ENCODE assay signal across 18 cellular contexts in the genomic region with DNA sequence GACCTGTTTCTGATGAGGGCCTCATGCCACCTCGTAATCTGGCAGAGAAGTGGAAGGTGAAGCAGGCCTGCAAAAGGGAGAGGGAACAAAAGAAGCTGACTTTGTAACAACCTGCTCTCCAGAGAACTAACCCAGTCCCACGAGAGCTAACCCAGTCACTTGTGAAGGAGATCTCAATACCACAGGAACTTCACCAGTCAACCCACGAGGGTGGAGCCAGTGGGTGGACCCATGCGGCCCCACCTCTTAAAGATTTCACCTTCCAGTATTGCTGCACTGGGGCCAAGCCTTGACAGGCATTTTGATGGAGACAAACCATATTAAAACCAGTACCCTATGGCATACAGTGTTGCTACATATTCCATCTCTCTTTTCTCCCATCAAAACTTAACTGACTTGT. TPM values are rescaled to one million over a fixed set of nuclear protein-coding genes. Genes with fewer than 3 reads are reported as not detected.
DNase-seq lines count a peak whose midpoint lies in the region; ATAC-seq and TF ChIP-seq lines count a peak whose summit lies in the region.
"Had no signal": no experiment of that assay in that cellular context is flagged by ENCODE, and none has a peak within 500 bp of the region (broad histone marks: within the 10 kb centered on the region; RNA-seq: fewer than 3 reads in every experiment).

No MANE protein-coding gene starts in this region.

- H3K4me3 Mint-ChIP-seq in activated CD4-positive, alpha-beta T cell treated with anti-CD3 and anti-CD28 coated beads for 36 hours: no peak overlapping the region
- H3K4me3 Mint-ChIP-seq in activated CD4-positive, alpha-beta T cell treated with anti-CD3 and anti-CD28 coated beads, Interleukin-2, amount 10 ng/mL, durations not matched to agents 24 days and 14 days: no peak overlapping the region
- H3K4me3 Mint-ChIP-seq in activated B cell treated with CpG ODN at 0.5 μM for 24 hours (no peak overlapping the region), naive B cell (peak overlapping the region in 1 of 8 donors; percentile 3)
- no peak overlapping the region for H3K4me3 Mint-ChIP-seq in activated naive CD8-positive, alpha-beta T cell treated with anti-CD3 and anti-CD28 coated beads, Interleukin-2, amount 50 U/mL, for 24 hours
- H3K4me3 Mint-ChIP-seq: CD4-positive, CD25-positive, alpha-beta regulatory T cell had no signal

- no peaks in the 10 kb centered on the region for H3K9me3 Mint-ChIP-seq in activated CD4-positive, alpha-beta T cell treated with anti-CD3 and anti-CD28 coated beads for 36 hours (ENCODE audit: low read depth)
- H3K9me3 Mint-ChIP-seq in activated CD4-positive, alpha-beta T cell treated with anti-CD3 and anti-CD28 coated beads, Interleukin-2, amount 10 ng/mL, durations not matched to agents 24 days and 14 days: no peaks in the 10 kb centered on the region
- peaks cover 8% of the 10 kb centered on the region for H3K9me3 Mint-ChIP-seq in activated B cell treated with CpG ODN at 0.5 μM for 24 hours
- H3K9me3 Mint-ChIP-seq in naive B cell: peaks cover 0 to 9% (median 0%) of the 10 kb centered on the region in 7 donors
- H3K9me3 Mint-ChIP-seq in activated naive CD8-positive, alpha-beta T cell treated with anti-CD3 and anti-CD28 coated beads, Interleukin-2, amount 50 U/mL, for 24 hours: no peaks in the 10 kb centered on the region

- H3K27me3 Mint-ChIP-seq in activated CD4-positive, alpha-beta T cell treated with anti-CD3 and anti-CD28 coated beads for 36 hours: no peaks in the 10 kb centered on the region
- no peaks in the 10 kb centered on the region for H3K27me3 Mint-ChIP-seq in activated CD4-positive, alpha-beta T cell treated with anti-CD3 and anti-CD28 coated beads, Interleukin-2, amount 10 ng/mL, durations not matched to agents 24 days and 14 days
- peaks cover 8% of the 10 kb centered on the region for H3K27me3 Mint-ChIP-seq in activated B cell treated with CpG ODN at 0.5 μM for 24 hours
- H3K27me3 Mint-ChIP-seq in naive B cell: peaks cover 0 to 5% (median 4%) of the 10 kb centered on the region in 3 donors
- H3K27me3 Mint-ChIP-seq in activated naive CD8-positive, alpha-beta T cell treated with anti-CD3 and anti-CD28 coated beads, Interleukin-2, amount 50 U/mL, for 24 hours: no peaks in the 10 kb centered on the region

- no peak for TF ChIP-seq CTCF in activated B cell treated with CpG ODN at 0.5 μM for 24 hours (IDR thresholded peaks at IDR 0.05)

- H3K36me3 Mint-ChIP-seq in activated CD4-positive, alpha-beta T cell treated with anti-CD3 and anti-CD28 coated beads for 36 hours (ENCODE audit: low read depth): peaks cover 16% of the 10 kb centered on the region
- H3K36me3 Mint-ChIP-seq in activated CD4-positive, alpha-beta T cell treated with anti-CD3 and anti-CD28 coated beads, Interleukin-2, amount 10 ng/mL, durations not matched to agents 24 days and 14 days (ENCODE audit: low read depth): no peaks in the 10 kb centered on the region
- H3K36me3 Mint-ChIP-seq in activated B cell treated with CpG ODN at 0.5 μM for 24 hours (ENCODE audit: low read depth): no peaks in the 10 kb centered on the region
- H3K36me3 Mint-ChIP-seq in naive B cell: no peaks in the 10 kb centered on the region
- no peaks in the 10 kb centered on the region for H3K36me3 Mint-ChIP-seq in activated naive CD8-positive, alpha-beta T cell treated with anti-CD3 and anti-CD28 coated beads, Interleukin-2, amount 50 U/mL, for 24 hours (ENCODE audit: low read depth)
- H3K36me3 Mint-ChIP-seq: CD4-positive, CD25-positive, alpha-beta regulatory T cell had no signal

- H3K27me3 ChIP-seq in BLaER1: no peaks in the 10 kb centered on the region

- H3K9ac ChIP-seq in BLaER1: no peak overlapping the region

- H3K27ac ChIP-seq in BLaER1: no peak overlapping the region
- H3K27ac ChIP-seq: 22Rv1 had no signal

- POLR2A ChIA-PET in activated CD4-positive, alpha-beta T cell treated with anti-CD3 and anti-CD28 coated beads for 36 hours (lab: Charles Lee): no interaction called here
- POLR2A ChIA-PET in activated B cell treated with CpG ODN at 0.5 μM for 24 hours (lab: Charles Lee): no interaction called here

- CTCF ChIA-PET in activated CD4-positive, alpha-beta T cell treated with anti-CD3 and anti-CD28 coated beads for 36 hours (lab: Charles Lee): no interaction called here
- CTCF ChIA-PET in activated B cell treated with CpG ODN at 0.5 μM for 24 hours (lab: Charles Lee): no interaction called here

- peak overlapping the region; percentile 42 for H3K4me2 ChIP-seq in BLaER1

- ATAC-seq in activated CD4-positive, alpha-beta T cell treated with anti-CD3 and anti-CD28 coated beads for 36 hours: peak; percentile 26
- peak; percentile 21 for ATAC-seq in activated B cell treated with CpG ODN at 0.5 μM for 24 hours (ENCODE audit: low read depth)
- peak; percentile 23 for ATAC-seq in naive B cell (ENCODE audit: low read depth in 2 of 2)
- no peak for ATAC-seq in HG03159 (IDR thresholded peaks at IDR 0.05; ENCODE audit: unreplicated experiment)
- ATAC-seq in activated naive CD8-positive, alpha-beta T cell treated with anti-CD3 and anti-CD28 coated beads, Interleukin-2, amount 50 U/mL, for 24 hours: no peak
- ATAC-seq: HepG2 had no signal

- H3K27ac Mint-ChIP-seq in activated CD4-positive, alpha-beta T cell treated with anti-CD3 and anti-CD28 coated beads for 36 hours: peak overlapping the region; percentile 21
- no peak overlapping the region for H3K27ac Mint-ChIP-seq in activated CD4-positive, alpha-beta T cell treated with anti-CD3 and anti-CD28 coated beads, Interleukin-2, amount 10 ng/mL, durations not matched to agents 24 days and 14 days
- H3K27ac Mint-ChIP-seq in activated B cell treated with CpG ODN at 0.5 μM for 24 hours (no peak overlapping the region), naive B cell (no peak overlapping the region)
- H3K27ac Mint-ChIP-seq in activated naive CD8-positive, alpha-beta T cell treated with anti-CD3 and anti-CD28 coated beads, Interleukin-2, amount 50 U/mL, for 24 hours: no peak overlapping the region
- H3K27ac Mint-ChIP-seq: CD4-positive, CD25-positive, alpha-beta regulatory T cell had no signal

- in situ Hi-C loops in G401 (cut with HindIII; ENCODE audit: low sequenced_read_pairs): no loop called here

- H3K36me3 ChIP-seq in BLaER1: no peaks in the 10 kb centered on the region

- peak; percentile 17 for DNase-seq in activated CD4-positive, alpha-beta T cell treated with anti-CD3 and anti-CD28 coated beads for 36 hours
- DNase-seq in activated CD4-positive, alpha-beta T cell treated with anti-CD3 and anti-CD28 coated beads, Interleukin-2, amount 10 ng/mL, durations not matched to agents 24 days and 14 days: no peak
- DNase-seq in activated B cell treated with CpG ODN at 0.5 μM for 24 hours (no peak), naive B cell (no peak), G401 (ENCODE audit: low spot score) (no peak)
- no peak for DNase-seq in activated naive CD8-positive, alpha-beta T cell treated with anti-CD3 and anti-CD28 coated beads, Interleukin-2, amount 50 U/mL, for 24 hours
- DNase-seq: Calu3, DMS 273 treated with DMSO at 0.1 percent for 48 hours, GOT3 had no signal

- peaks cover 10% of the 10 kb centered on the region for H3K4me1 ChIP-seq in BLaER1
- H3K4me1 ChIP-seq: HAP-1 had no signal

- no peak overlapping the region for H3K4me3 ChIP-seq in BLaER1
- H3K4me3 ChIP-seq: HAP-1 had no signal

- intact Hi-C loops in activated CD4-positive, alpha-beta T cell treated with anti-CD3 and anti-CD28 coated beads for 36 hours (cut with DNase I, micrococcal nuclease): no loop called here
- intact Hi-C loops in activated CD4-positive, alpha-beta T cell treated with anti-CD3 and anti-CD28 coated beads, Interleukin-2, amount 10 ng/mL, durations not matched to agents 24 days and 14 days (cut with micrococcal nuclease): no loop called here
- intact Hi-C loops in activated B cell treated with CpG ODN at 0.5 μM for 24 hours (cut with micrococcal nuclease): no loop called here

- no peaks in the 10 kb centered on the region for H4K20me1 ChIP-seq in BLaER1

- peaks cover 17% of the 10 kb centered on the region for H3K4me1 Mint-ChIP-seq in activated CD4-positive, alpha-beta T cell treated with anti-CD3 and anti-CD28 coated beads for 36 hours
- peaks cover 2% of the 10 kb centered on the region for H3K4me1 Mint-ChIP-seq in activated CD4-positive, alpha-beta T cell treated with anti-CD3 and anti-CD28 coated beads, Interleukin-2, amount 10 ng/mL, durations not matched to agents 24 days and 14 days
- H3K4me1 Mint-ChIP-seq in activated B cell treated with CpG ODN at 0.5 μM for 24 hours (peaks cover 8% of the 10 kb centered on the region), naive B cell (peaks cover 0 to 5% (median 0%) of the 10 kb centered on the region in 3 donors)
- H3K4me1 Mint-ChIP-seq in activated naive CD8-positive, alpha-beta T cell treated with anti-CD3 and anti-CD28 coated beads, Interleukin-2, amount 50 U/mL, for 24 hours: peaks cover 2% of the 10 kb centered on the region
- H3K4me1 Mint-ChIP-seq: CD4-positive, CD25-positive, alpha-beta regulatory T cell had no signal

- H3K9me3 ChIP-seq in BLaER1: no peaks in the 10 kb centered on the region
- H3K9me3 ChIP-seq: HAP-1 had no signal

RNA-seq across cellular contexts. Expression of a gene that starts 55.1 kb away (rescaled TPM):
- total RNA-seq in activated CD4-positive, alpha-beta T cell treated with anti-CD3 and anti-CD28 coated beads for 36 hours: not detected
- total RNA-seq in activated CD4-positive, alpha-beta T cell treated with anti-CD3 and anti-CD28 coated beads, Interleukin-2, amount 10 ng/mL, durations not matched to agents 24 days and 14 days: not detected in 2 replicates
- total RNA-seq in activated B cell treated with CpG ODN at 0.5 μM for 24 hours: not detected in 2 replicates
- not detected for polyA plus RNA-seq in naive B cell (ENCODE audit: low read depth in 6 of 6)
- total RNA-seq in G401 (2014; rRNA removed; shearing (Covaris generic)): not detected in 2 replicates
- total RNA-seq: A673; Calu3; CD4-positive, CD25-positive, alpha-beta regulatory T cell; Daoy had no signal
- polyA plus RNA-seq: BJ; CD4-positive, CD25-positive, alpha-beta regulatory T cell had no signal

Comparison
In these comparisons a context has a peak if more than half of its experiments do, and no peak if none do; other contexts are left out.
1. ATAC-seq: peak in activated CD4-positive, alpha-beta T cell treated with anti-CD3 and anti-CD28 coated beads for 36 hours (single experiment), activated B cell treated with CpG ODN at 0.5 μM for 24 hours (single experiment) and naive B cell (2 of 2); none in HG03159 (single experiment) and activated naive CD8-positive, alpha-beta T cell treated with anti-CD3 and anti-CD28 coated beads, Interleukin-2, amount 50 U/mL, for 24 hours (single experiment).